ENCODE assay signal across 23 cellular contexts in genomic region chr17:14559720-14560119, GRCh38.
"Had no signal": no experiment of that assay in that cellular context is flagged by ENCODE, and none has a peak within 500 bp of the region (broad histone marks: within the 10 kb centered on the region; RNA-seq: fewer than 3 reads in every experiment).

No MANE protein-coding gene starts in this region.

- H3K4me3 Mint-ChIP-seq: activated CD4-positive, alpha-beta memory T cell treated with anti-CD3 and anti-CD28 coated beads, Interleukin-2, amount 10 ng/mL, durations not matched to agents 7 days and 5 days; activated CD4-positive, alpha-beta T cell treated with anti-CD3 and anti-CD28 coated beads, Interleukin-2, amount 10 ng/mL, durations not matched to agents 24 days and 14 days; activated naive CD8-positive, alpha-beta T cell; activated T-helper 1 cell treated with anti-CD3 and anti-CD28 coated beads, Interleukin-12 subunit alpha, Interleukin-12 subunit beta, Interleukin-2, Interleukin-4 antibody, amounts not matched to agents 30 ng/mL and 10 ng/mL and 1 ng/mL, durations not matched to agents 14 hours and 24 hours and 36 hours; mesothelial cell of epicardium; naive thymus-derived CD8-positive, alpha-beta T cell; stimulated activated memory B cell treated with anti-CD40 and anti-IgM and Interleukin-4, amounts not matched to agents 10 μg/mL and 1 μg/mL and 100 μg/mL, for 72 hours had no signal

- H3K9me3 Mint-ChIP-seq: activated CD4-positive, alpha-beta memory T cell treated with anti-CD3 and anti-CD28 coated beads, Interleukin-2, amount 10 ng/mL, durations not matched to agents 7 days and 5 days; activated CD4-positive, alpha-beta T cell treated with anti-CD3 and anti-CD28 coated beads, Interleukin-2, amount 10 ng/mL, durations not matched to agents 24 days and 14 days; activated T-helper 1 cell treated with anti-CD3 and anti-CD28 coated beads, Interleukin-12 subunit alpha, Interleukin-12 subunit beta, Interleukin-2, Interleukin-4 antibody, amounts not matched to agents 30 ng/mL and 10 ng/mL and 1 ng/mL, durations not matched to agents 14 hours and 24 hours and 36 hours; mesothelial cell of epicardium; naive thymus-derived CD8-positive, alpha-beta T cell had no signal

- H3K4me3 ChIP-seq: breast epithelium, colonic mucosa, dorsolateral prefrontal cortex, esophagus muscularis mucosa, hepatocyte, left ventricle myocardium inferior, right lobe of liver, skin epidermis, uterus had no signal

- H3K27ac ChIP-seq: breast epithelium, colonic mucosa, dorsolateral prefrontal cortex, esophagus muscularis mucosa, hepatocyte, left ventricle myocardium inferior, right lobe of liver, skin epidermis, uterus, WERI-Rb-1 had no signal

- ATAC-seq: naive thymus-derived CD8-positive, alpha-beta T cell; right lobe of liver; stimulated activated memory B cell treated with anti-CD40 and anti-IgM and Interleukin-4, amounts not matched to agents 10 μg/mL and 1 μg/mL and 100 μg/mL, for 72 hours had no signal

- H3K36me3 Mint-ChIP-seq: activated naive CD8-positive, alpha-beta T cell; mesothelial cell of epicardium; naive thymus-derived CD8-positive, alpha-beta T cell; stimulated activated memory B cell treated with anti-CD40 and anti-IgM and Interleukin-4, amounts not matched to agents 10 μg/mL and 1 μg/mL and 100 μg/mL, for 72 hours had no signal

- DNase-seq: activated CD4-positive, alpha-beta memory T cell treated with anti-CD3 and anti-CD28 coated beads, Interleukin-2, amount 10 ng/mL, durations not matched to agents 7 days and 5 days; activated CD4-positive, alpha-beta T cell treated with anti-CD3 and anti-CD28 coated beads, Interleukin-2, amount 10 ng/mL, durations not matched to agents 24 days and 14 days; activated gamma-delta T cell treated with Interleukin-2 at 50 U/mL for 16 hours; amniotic stem cell; colonic mucosa; dorsolateral prefrontal cortex; glutamatergic neuron; kidney glomerular epithelial cell; left ventricle myocardium inferior; naive thymus-derived CD8-positive, alpha-beta T cell; right lobe of liver; stimulated activated CD4-positive, alpha-beta T cell treated with anti-CD3 and anti-CD28 coated beads, Interleukin-1b, Interleukin-23, amount 100 ng/mL, for 48 hours; trophoblast cell; uterus; WERI-Rb-1 had no signal

- H3K27me3 ChIP-seq: breast epithelium, colonic mucosa, esophagus muscularis mucosa, hepatocyte, right lobe of liver, uterus had no signal

- H3K36me3 ChIP-seq: breast epithelium, colonic mucosa, esophagus muscularis mucosa, left ventricle myocardium inferior, right lobe of liver, uterus, WERI-Rb-1 had no signal

- H3K27me3 Mint-ChIP-seq: activated CD4-positive, alpha-beta memory T cell treated with anti-CD3 and anti-CD28 coated beads, Interleukin-2, amount 10 ng/mL, durations not matched to agents 7 days and 5 days; activated naive CD8-positive, alpha-beta T cell; naive thymus-derived CD8-positive, alpha-beta T cell had no signal

- H3K4me1 ChIP-seq: breast epithelium, colonic mucosa, esophagus muscularis mucosa, left ventricle myocardium inferior, right lobe of liver, uterus had no signal

- H3K9me3 ChIP-seq: breast epithelium, colonic mucosa, esophagus muscularis mucosa, left ventricle myocardium inferior, right lobe of liver, uterus had no signal

- H3K4me1 Mint-ChIP-seq: mesothelial cell of epicardium; stimulated activated memory B cell treated with anti-CD40 and anti-IgM and Interleukin-4, amounts not matched to agents 10 μg/mL and 1 μg/mL and 100 μg/mL, for 72 hours had no signal

- H3K27ac Mint-ChIP-seq: activated CD4-positive, alpha-beta memory T cell treated with anti-CD3 and anti-CD28 coated beads, Interleukin-2, amount 10 ng/mL, durations not matched to agents 7 days and 5 days; activated CD4-positive, alpha-beta T cell treated with anti-CD3 and anti-CD28 coated beads, Interleukin-2, amount 10 ng/mL, durations not matched to agents 24 days and 14 days; activated naive CD8-positive, alpha-beta T cell; activated T-helper 1 cell treated with anti-CD3 and anti-CD28 coated beads, Interleukin-12 subunit alpha, Interleukin-12 subunit beta, Interleukin-2, Interleukin-4 antibody, amounts not matched to agents 30 ng/mL and 10 ng/mL and 1 ng/mL, durations not matched to agents 14 hours and 24 hours and 36 hours; mesothelial cell of epicardium; stimulated activated memory B cell treated with anti-CD40 and anti-IgM and Interleukin-4, amounts not matched to agents 10 μg/mL and 1 μg/mL and 100 μg/mL, for 72 hours had no signal
